ENCODE assay signal across 10 cellular contexts in genomic region chr20:54172856-54173652, GRCh38. TPM values are rescaled to one million over a fixed set of nuclear protein-coding genes. Genes with fewer than 3 reads are reported as not detected.
DNase-seq lines count a peak whose midpoint lies in the region; ATAC-seq lines count a peak whose summit lies in the region.
"Had no signal": no experiment of that assay in that cellular context is flagged by ENCODE, and none has a peak within 500 bp of the region (broad histone marks: within the 10 kb centered on the region; RNA-seq: fewer than 3 reads in every experiment).

No MANE protein-coding gene starts in this region.

- no peak for ATAC-seq in GM21529 (IDR thresholded peaks at IDR 0.05; ENCODE audit: unreplicated experiment)
- ATAC-seq in HG03108 (IDR thresholded peaks at IDR 0.05; ENCODE audit: unreplicated experiment), result no peak

- intact Hi-C loops in posterior vena cava (cut with DNase I), result no loop called here

- no peaks in the 10 kb centered on the region for H3K9me3 ChIP-seq in esophagus (ENCODE audit: control insufficient read depth in 2 of 2, insufficient read depth in 1 of 2, low read depth in 1 of 2, low read length in 1 of 2)

- no peak overlapping the region for H3K27ac ChIP-seq in esophagus (ENCODE audit: low read depth in 2 of 2, low read length in 1 of 2)

- no peaks in the 10 kb centered on the region for H3K36me3 ChIP-seq in esophagus (ENCODE audit: control insufficient read depth in 2 of 2, insufficient read depth in 2 of 2, low read length in 1 of 2)

- peak; percentile 69 for DNase-seq in DMS53 (lab: John Stamatoyannopoulos, UW)
- DNase-seq in DMS53 treated with DMSO at 0.1 percent for 48 hours (lab: John Stamatoyannopoulos, UW; ENCODE audit: unreplicated experiment), result no peak
- DNase-seq in NCI-H748 treated with DMSO at 0.1 percent for 48 hours (lab: John Stamatoyannopoulos, UW), result peak; percentile 1
- peak; percentile 76 for DNase-seq in posterior vena cava (ENCODE audit: low spot score)
- DNase-seq in mesenteric fat pad (ENCODE audit: low spot score), result no peak
- DNase-seq: NCI-H2081 had no signal

- H3K4me1 ChIP-seq in esophagus (ENCODE audit: control insufficient read depth in 2 of 2, insufficient read depth in 2 of 2, low read length in 1 of 2), result peaks cover 6 to 17% of the 10 kb centered on the region in 2 donors

- H3K27me3 ChIP-seq in esophagus (ENCODE audit: control insufficient read depth in 1 of 2, insufficient read depth in 2 of 2, low read length in 2 of 2), result peaks cover 0 to 6% of the 10 kb centered on the region in 2 donors

- peak overlapping the region; percentile 13 to 15 for H3K4me3 ChIP-seq in esophagus (ENCODE audit: low read depth in 1 of 2, low read length in 2 of 2)
- H3K4me3 ChIP-seq: lung had no signal

- WGBS in esophagus, 2 donors, result 2% methylated on average over 66 of the region's 66 CpGs

RNA-seq across cellular contexts. Expression of gene CYP24A1, which starts 0.7 kb away (rescaled TPM):
- polyA plus RNA-seq in esophagus, result 1 to 10 TPM in 1 of 2 donors, under 1 TPM in 1; 0.39 to 1.6 TPM
- total RNA-seq in posterior vena cava (not detected), mesenteric fat pad (not detected)

RNA-seq across cellular contexts. Expression of gene PFDN4, which starts 34.8 kb away (rescaled TPM):
- 10 to 100 TPM; 43.8 to 48.3 TPM for polyA plus RNA-seq in esophagus
- 10 to 100 TPM; 27.7 to 40.0 TPM for total RNA-seq in posterior vena cava
- total RNA-seq in mesenteric fat pad, result 19.8 TPM

Comparison
In these comparisons a context has a peak if more than half of its experiments do, and no peak if none do; other contexts are left out.
1. DNase-seq: peak in DMS53 (single experiment), NCI-H748 treated with DMSO at 0.1 percent for 48 hours (single experiment) and posterior vena cava (single experiment); none in DMS53 treated with DMSO at 0.1 percent for 48 hours (single experiment) and mesenteric fat pad (single experiment).